In the genomic region with DNA sequence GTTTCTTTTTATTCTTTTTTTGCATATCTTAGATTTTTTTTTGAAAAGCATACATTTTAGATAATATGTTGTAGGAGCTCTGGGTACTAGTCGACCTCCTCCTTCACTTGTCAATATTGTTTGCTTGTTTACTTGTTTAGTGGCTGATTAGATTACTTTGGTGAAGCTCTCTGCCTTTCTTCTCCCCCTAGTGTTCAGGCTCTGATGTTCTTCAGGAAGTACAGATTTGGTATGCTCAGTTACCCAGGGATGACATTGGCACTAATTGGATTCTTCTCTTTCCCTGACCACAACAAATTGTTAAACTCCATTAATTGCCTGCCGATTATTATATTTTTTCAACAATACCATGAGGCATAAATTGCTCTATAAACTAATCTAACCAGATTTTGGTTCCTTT, we compare ENCODE assay signal across 1 cellular context.
TF ChIP-seq lines count a peak whose summit lies in the region.

No MANE protein-coding gene starts in this region.

TF ChIP-seq in WTC11, 78 proteins besides CTCF, POLR2A, EP300 and RAD21 (continued from another document):
- TF ChIP-seq, protein P1, sequence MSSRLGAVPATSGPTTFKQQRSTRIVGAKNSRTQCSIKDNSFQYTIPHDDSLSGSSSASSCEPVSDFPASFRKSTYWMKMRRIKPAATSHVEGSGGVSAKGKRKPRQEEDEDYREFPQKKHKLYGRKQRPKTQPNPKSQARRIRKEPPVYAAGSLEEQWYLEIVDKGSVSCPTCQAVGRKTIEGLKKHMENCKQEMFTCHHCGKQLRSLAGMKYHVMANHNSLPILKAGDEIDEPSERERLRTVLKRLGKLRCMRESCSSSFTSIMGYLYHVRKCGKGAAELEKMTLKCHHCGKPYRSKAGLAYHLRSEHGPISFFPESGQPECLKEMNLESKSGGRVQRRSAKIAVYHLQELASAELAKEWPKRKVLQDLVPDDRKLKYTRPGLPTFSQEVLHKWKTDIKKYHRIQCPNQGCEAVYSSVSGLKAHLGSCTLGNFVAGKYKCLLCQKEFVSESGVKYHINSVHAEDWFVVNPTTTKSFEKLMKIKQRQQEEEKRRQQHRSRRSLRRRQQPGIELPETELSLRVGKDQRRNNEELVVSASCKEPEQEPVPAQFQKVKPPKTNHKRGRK (CRISPR knock-in tag; IDR thresholded peaks at IDR 0.05; ENCODE audit: borderline replicate concordance) = no peak
- no peak for TF ChIP-seq ZNF263 (CRISPR knock-in tag; IDR thresholded peaks at IDR 0.05; ENCODE audit: low read depth)
- TF ChIP-seq RELA (CRISPR knock-in tag; IDR thresholded peaks at IDR 0.05; ENCODE audit: borderline replicate concordance) = no peak
- TF ChIP-seq, protein P2, sequence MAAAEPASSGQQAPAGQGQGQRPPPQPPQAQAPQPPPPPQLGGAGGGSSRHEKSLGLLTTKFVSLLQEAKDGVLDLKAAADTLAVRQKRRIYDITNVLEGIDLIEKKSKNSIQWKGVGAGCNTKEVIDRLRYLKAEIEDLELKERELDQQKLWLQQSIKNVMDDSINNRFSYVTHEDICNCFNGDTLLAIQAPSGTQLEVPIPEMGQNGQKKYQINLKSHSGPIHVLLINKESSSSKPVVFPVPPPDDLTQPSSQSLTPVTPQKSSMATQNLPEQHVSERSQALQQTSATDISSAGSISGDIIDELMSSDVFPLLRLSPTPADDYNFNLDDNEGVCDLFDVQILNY (CRISPR knock-in tag; IDR thresholded peaks at IDR 0.05) = no peak
- TF ChIP-seq ELF4 (CRISPR knock-in tag; IDR thresholded peaks at IDR 0.05; ENCODE audit: low read depth) = no peak
- TF ChIP-seq, protein P3, sequence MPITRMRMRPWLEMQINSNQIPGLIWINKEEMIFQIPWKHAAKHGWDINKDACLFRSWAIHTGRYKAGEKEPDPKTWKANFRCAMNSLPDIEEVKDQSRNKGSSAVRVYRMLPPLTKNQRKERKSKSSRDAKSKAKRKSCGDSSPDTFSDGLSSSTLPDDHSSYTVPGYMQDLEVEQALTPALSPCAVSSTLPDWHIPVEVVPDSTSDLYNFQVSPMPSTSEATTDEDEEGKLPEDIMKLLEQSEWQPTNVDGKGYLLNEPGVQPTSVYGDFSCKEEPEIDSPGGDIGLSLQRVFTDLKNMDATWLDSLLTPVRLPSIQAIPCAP (CRISPR knock-in tag; IDR thresholded peaks at IDR 0.05) = no peak
- TF ChIP-seq, protein P4, sequence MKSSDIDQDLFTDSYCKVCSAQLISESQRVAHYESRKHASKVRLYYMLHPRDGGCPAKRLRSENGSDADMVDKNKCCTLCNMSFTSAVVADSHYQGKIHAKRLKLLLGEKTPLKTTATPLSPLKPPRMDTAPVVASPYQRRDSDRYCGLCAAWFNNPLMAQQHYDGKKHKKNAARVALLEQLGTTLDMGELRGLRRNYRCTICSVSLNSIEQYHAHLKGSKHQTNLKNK (CRISPR knock-in tag; IDR thresholded peaks at IDR 0.05) = no peak
- TF ChIP-seq SMAD4 (CRISPR knock-in tag; IDR thresholded peaks at IDR 0.05) = no peak
- TF ChIP-seq GTF2I (CRISPR knock-in tag; conservative IDR thresholded peaks at IDR 0.05) = no peak
